In genomic region chr18:45285251-45285650, GRCh38 we compare ENCODE assay signal across 3 cellular contexts.
"Had no signal": no experiment of that assay in that cellular context is flagged by ENCODE, and none has a peak within 500 bp of the region (broad histone marks: within the 10 kb centered on the region; RNA-seq: fewer than 3 reads in every experiment).

No MANE protein-coding gene starts in this region.

- H3K4me3 ChIP-seq: GM12878 had no signal

- DNase-seq: GDM1, GF-D8 had no signal

- ATAC-seq: GM12878 had no signal
